ENCODE assay signal across 1 cellular context in the genomic region with DNA sequence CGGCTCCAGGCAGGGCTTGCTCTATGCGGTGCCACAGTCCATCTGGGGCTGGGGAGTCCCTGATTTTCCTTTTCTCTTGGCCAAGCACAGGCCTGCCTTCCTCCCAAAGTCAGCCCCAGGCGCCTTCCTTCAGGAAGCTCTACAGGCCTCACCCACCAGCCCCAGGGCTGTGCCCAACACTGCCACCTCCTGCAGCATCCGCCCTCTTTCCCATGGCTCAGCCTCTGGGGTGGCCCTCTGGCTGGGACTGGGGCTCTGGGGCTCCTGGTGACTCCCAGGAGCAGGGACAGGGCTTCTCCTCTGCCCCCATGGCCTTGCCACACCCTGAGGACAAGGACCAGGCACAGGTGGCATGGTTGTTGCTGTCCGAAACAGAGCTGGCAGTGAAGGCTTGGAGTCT.
TF ChIP-seq lines count a peak whose summit lies in the region.

No MANE protein-coding gene starts in this region.

TF ChIP-seq in IMR-90, 13 proteins besides CTCF, POLR2A, EP300 and RAD21:
- no peak for TF ChIP-seq CEBPB (IDR thresholded peaks at IDR 0.05; ENCODE audit: low read depth, low read length)
- TF ChIP-seq, protein P1, sequence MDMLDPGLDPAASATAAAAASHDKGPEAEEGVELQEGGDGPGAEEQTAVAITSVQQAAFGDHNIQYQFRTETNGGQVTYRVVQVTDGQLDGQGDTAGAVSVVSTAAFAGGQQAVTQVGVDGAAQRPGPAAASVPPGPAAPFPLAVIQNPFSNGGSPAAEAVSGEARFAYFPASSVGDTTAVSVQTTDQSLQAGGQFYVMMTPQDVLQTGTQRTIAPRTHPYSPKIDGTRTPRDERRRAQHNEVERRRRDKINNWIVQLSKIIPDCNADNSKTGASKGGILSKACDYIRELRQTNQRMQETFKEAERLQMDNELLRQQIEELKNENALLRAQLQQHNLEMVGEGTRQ (IDR thresholded peaks at IDR 0.05; ENCODE audit: low read depth, low read length), result no peak
- no peak for TF ChIP-seq RFX5 (IDR thresholded peaks at IDR 0.05; ENCODE audit: low read depth, low read length)
- no peak for TF ChIP-seq SMC3 (IDR thresholded peaks at IDR 0.05; ENCODE audit: low read depth, low read length)
- no peak for TF ChIP-seq MAZ (IDR thresholded peaks at IDR 0.05; ENCODE audit: borderline replicate concordance, low read depth, low read length)
- TF ChIP-seq CHD1 (IDR thresholded peaks at IDR 0.05; ENCODE audit: low read depth, low read length), result no peak
- no peak for TF ChIP-seq FOS (IDR thresholded peaks at IDR 0.05; ENCODE audit: low read depth, low read length)
- no peak for TF ChIP-seq MXI1 (IDR thresholded peaks at IDR 0.05; ENCODE audit: borderline replicate concordance, low read depth, low read length)
- TF ChIP-seq BHLHE40 (IDR thresholded peaks at IDR 0.05; ENCODE audit: low read depth, low read length), result no peak
- TF ChIP-seq NFE2L2 (IDR thresholded peaks at IDR 0.05; ENCODE audit: low read depth, low read length), result no peak
